ENCODE assay signal across 15 cellular contexts in the genomic region with DNA sequence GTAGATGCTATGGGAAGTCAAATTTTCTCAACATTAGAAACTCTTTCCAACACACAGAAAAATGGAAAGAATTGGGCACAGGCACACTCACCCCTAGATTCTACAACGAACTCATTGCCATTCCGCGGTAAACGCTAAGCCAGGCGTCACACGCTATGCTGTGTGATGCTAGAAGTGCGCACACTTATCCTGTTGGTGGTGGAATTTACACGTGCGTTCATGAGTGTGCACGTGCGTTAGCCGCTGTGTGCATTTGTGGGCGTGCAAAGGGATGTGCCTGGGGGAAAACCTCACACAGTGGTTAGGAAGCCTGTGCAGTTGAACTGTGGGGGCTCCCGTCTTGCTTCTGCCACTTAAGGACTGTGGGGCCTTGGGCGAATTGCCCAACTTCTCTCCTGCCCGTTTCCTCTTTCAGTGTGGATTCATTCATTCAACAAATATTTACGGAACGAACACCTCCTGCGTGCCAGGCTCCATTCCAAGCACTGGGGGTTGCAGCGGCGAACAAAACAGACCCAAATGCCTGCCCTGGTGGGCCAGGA. TPM values are rescaled to one million over a fixed set of nuclear protein-coding genes. Genes with fewer than 3 reads are reported as not detected.
A peak's percentile ranks its signal among the peaks of the same experiment; 100 is the strongest.
DNase-seq lines count a peak whose midpoint lies in the region; ATAC-seq, FAIRE-seq and TF ChIP-seq lines count a peak whose summit lies in the region.
"Had no signal": no experiment of that assay in that cellular context is flagged by ENCODE, and none has a peak within 500 bp of the region (broad histone marks: within the 10 kb centered on the region; RNA-seq: fewer than 3 reads in every experiment).

No MANE protein-coding gene starts in this region.

- H3K27me3 Mint-ChIP-seq in naive thymus-derived CD4-positive, alpha-beta T cell, result peaks cover 6 to 23% (median 11%) of the 10 kb centered on the region in 5 donors

- intact Hi-C loops in naive thymus-derived CD4-positive, alpha-beta T cell (cut with micrococcal nuclease), result no loop called here

- 77% methylated on average over 21 of the region's 21 CpGs for WGBS in hepatocyte (ENCODE audit: low lambda C conversion rate, missing lambda C conversion rate)

- ATAC-seq in naive thymus-derived CD4-positive, alpha-beta T cell, result peak; percentile 39
- ATAC-seq: WTC11 had no signal

- H3K4me1 Mint-ChIP-seq in naive thymus-derived CD4-positive, alpha-beta T cell, result peaks cover 0 to 14% (median 8%) of the 10 kb centered on the region in 7 donors

- TF ChIP-seq CTCF in C4-2B (conservative IDR thresholded peaks at IDR 0.05) (no peak), foreskin fibroblast (IDR thresholded peaks at IDR 0.05; ENCODE audit: low read depth, low read length) (no peak), hepatocyte (IDR thresholded peaks at IDR 0.05; ENCODE audit: poor library complexity) (no peak)

- H3K4me2 ChIP-seq in hepatocyte, result no peak overlapping the region

- DNase-seq in Kasumi-1 (lab: John Stamatoyannopoulos, UW) (peak; percentile 70 to 87), amniotic epithelial cell (ENCODE audit: low read depth) (peak; percentile 32), GM19239 (ENCODE audit: insufficient read length, low spot score) (no peak), foreskin fibroblast (no peak), hepatocyte (ENCODE audit: low spot score) (no peak)
- DNase-seq in naive thymus-derived CD4-positive, alpha-beta T cell, result peak in 2 of 9 donors; percentile 14 to 27
- no peak for DNase-seq in stimulated activated CD4-positive, alpha-beta T cell treated with anti-CD3 and anti-CD28 coated beads, Interleukin-1b, Interleukin-23, amount 100 ng/mL, for 48 hours
- DNase-seq: activated gamma-delta T cell treated with Interleukin-2 at 50 U/mL for 16 hours, NCI-H1417 had no signal

- CTCF ChIA-PET in naive thymus-derived CD4-positive, alpha-beta T cell (lab: Charles Lee), result no interaction called here

- no peaks in the 10 kb centered on the region for H3K27me3 ChIP-seq in naive thymus-derived CD4-positive, alpha-beta T cell (ENCODE audit: control insufficient read depth in 2 of 2, insufficient read depth in 2 of 2, low read length in 2 of 2)
- no peaks in the 10 kb centered on the region for H3K27me3 ChIP-seq in hepatocyte
- H3K27me3 ChIP-seq: tibial artery had no signal

- 0 out of 2 replicates have a peak overlapping the region, but pooled peaks have one; percentile 1 for H3K27ac ChIP-seq in C4-2B
- no peak overlapping the region for H3K27ac ChIP-seq in naive thymus-derived CD4-positive, alpha-beta T cell (ENCODE audit: low read depth, low read length)
- no peak overlapping the region for H3K27ac ChIP-seq in hepatocyte
- H3K27ac ChIP-seq: tibial artery had no signal

- no peaks in the 10 kb centered on the region for H3K4me1 ChIP-seq in naive thymus-derived CD4-positive, alpha-beta T cell (ENCODE audit: control insufficient read depth in 2 of 2, insufficient read depth in 2 of 2, low read length in 2 of 2)
- H3K4me1 ChIP-seq in hepatocyte (ENCODE audit: insufficient read depth), result no peaks in the 10 kb centered on the region

- no peak overlapping the region for H2AFZ ChIP-seq in hepatocyte

- no peaks in the 10 kb centered on the region for H3K36me3 Mint-ChIP-seq in naive thymus-derived CD4-positive, alpha-beta T cell
- H3K36me3 Mint-ChIP-seq: WTC11 had no signal

- FAIRE-seq in GM19239 (lab: Jason Lieb, UNC), result no peak
- FAIRE-seq: endometrium had no signal

- H4K20me1 ChIP-seq in hepatocyte (ENCODE audit: insufficient read depth, poor library complexity, severe bottlenecking), result no peaks in the 10 kb centered on the region

- H3K79me2 ChIP-seq in hepatocyte, result no peaks in the 10 kb centered on the region

- peak overlapping the region in 1 of 9 donors; percentile 34 for H3K27ac Mint-ChIP-seq in naive thymus-derived CD4-positive, alpha-beta T cell
- H3K27ac Mint-ChIP-seq: WTC11 had no signal

- no peaks in the 10 kb centered on the region for H3K9me2 ChIP-seq in hepatocyte (replicated peaks; ENCODE audit: insufficient read depth)

- H3K36me3 ChIP-seq in naive thymus-derived CD4-positive, alpha-beta T cell (ENCODE audit: control insufficient read depth in 2 of 3, insufficient read depth in 3 of 3, low read length in 3 of 3), result no peaks in the 10 kb centered on the region
- no peaks in the 10 kb centered on the region for H3K36me3 ChIP-seq in hepatocyte (replicated peaks; ENCODE audit: insufficient read depth, low read depth)
- H3K36me3 ChIP-seq: tibial artery had no signal

- no peak overlapping the region for H3K4me3 Mint-ChIP-seq in naive thymus-derived CD4-positive, alpha-beta T cell
- H3K4me3 Mint-ChIP-seq: WTC11 had no signal

- H3K9me3 ChIP-seq in naive thymus-derived CD4-positive, alpha-beta T cell (ENCODE audit: control insufficient read depth in 2 of 3, low read length in 3 of 3), result no peaks in the 10 kb centered on the region
- no peaks in the 10 kb centered on the region for H3K9me3 ChIP-seq in hepatocyte (ENCODE audit: low read depth)
- H3K9me3 ChIP-seq: tibial artery had no signal

- peaks cover 0 to 3% (median 0%) of the 10 kb centered on the region in 11 donors for H3K9me3 Mint-ChIP-seq in naive thymus-derived CD4-positive, alpha-beta T cell

- no peak overlapping the region for H3K4me3 ChIP-seq in naive thymus-derived CD4-positive, alpha-beta T cell (ENCODE audit: low read length)
- H3K4me3 ChIP-seq in foreskin fibroblast (ENCODE audit: low read depth in 1 of 2, low read length in 2 of 2) (no peak overlapping the region), hepatocyte (no peak overlapping the region)
- H3K4me3 ChIP-seq: tibial artery had no signal

- POLR2A ChIA-PET in naive thymus-derived CD4-positive, alpha-beta T cell (lab: Charles Lee), result no interaction called here

RNA-seq across cellular contexts. Expression of a gene that starts 7.7 kb away (rescaled TPM):
- not detected for total RNA-seq in naive thymus-derived CD4-positive, alpha-beta T cell
- not detected for polyA plus RNA-seq in naive thymus-derived CD4-positive, alpha-beta T cell
- total RNA-seq in hepatocyte, result not detected in 2 replicates
- polyA plus RNA-seq in hepatocyte, result not detected in 2 replicates
- total RNA-seq: OCI-LY7, WTC11 had no signal
- polyA plus RNA-seq: neural cell had no signal

RNA-seq across cellular contexts. Expression of a gene that starts 27.6 kb away (rescaled TPM):
- total RNA-seq in naive thymus-derived CD4-positive, alpha-beta T cell, result 100 to 1,000 TPM in 1 of 5 experiments, 10 to 100 TPM in 3, 1 to 10 TPM in 1; 8.2 to 102 (median 88.9) TPM
- polyA plus RNA-seq in naive thymus-derived CD4-positive, alpha-beta T cell, result 1 to 10 TPM; 1.5 to 3.4 TPM
- total RNA-seq in hepatocyte, result 22.1 and 31.9 TPM in 2 replicates
- polyA plus RNA-seq in hepatocyte, result 15.8 and 28.5 TPM in 2 replicates
- total RNA-seq: OCI-LY7 had no signal

Comparison
In these comparisons a context has a peak if more than half of its experiments do, and no peak if none do; other contexts are left out.
1. DNase-seq: peak in Kasumi-1 (2 of 2) and amniotic epithelial cell (single experiment); none in GM19239 (single experiment), foreskin fibroblast (0 of 2), stimulated activated CD4-positive, alpha-beta T cell treated with anti-CD3 and anti-CD28 coated beads, Interleukin-1b, Interleukin-23, amount 100 ng/mL, for 48 hours (single experiment) and hepatocyte (single experiment).